In genomic region chr12:53464685-53465084, GRCh38 we compare ENCODE assay signal across 30 cellular contexts. TPM values are rescaled to one million over a fixed set of nuclear protein-coding genes. Genes with fewer than 3 reads are reported as not detected.
DNase-seq lines count a peak whose midpoint lies in the region; ATAC-seq, FAIRE-seq and TF ChIP-seq lines count a peak whose summit lies in the region.
"Had no signal": no experiment of that assay in that cellular context is flagged by ENCODE, and none has a peak within 500 bp of the region (broad histone marks: within the 10 kb centered on the region; RNA-seq: fewer than 3 reads in every experiment).

No MANE protein-coding gene starts in this region.

- ATAC-seq in K562 (no peak; the same call in 2 of the 3 replicates), HG03095 (IDR thresholded peaks at IDR 0.05; ENCODE audit: unreplicated experiment) (no peak)
- ATAC-seq: activated naive CD8-positive, alpha-beta T cell treated with anti-CD3 and anti-CD28 coated beads, Interleukin-2, amount 50 U/mL, for 24 hours; naive thymus-derived CD8-positive, alpha-beta T cell had no signal

- H3K27me3 ChIP-seq in HUES48 (ENCODE audit: control insufficient read depth, insufficient read depth, low read length) (no peaks in the 10 kb centered on the region), K562 (ENCODE audit: control insufficient read depth in 2 of 2, insufficient read depth in 2 of 2, low read length in 2 of 2) (no peaks in the 10 kb centered on the region), osteoblast (ENCODE audit: insufficient read depth, low read length) (no peaks in the 10 kb centered on the region)
- H3K27me3 ChIP-seq: dorsolateral prefrontal cortex had no signal

- H3K36me3 Mint-ChIP-seq in activated CD4-positive, alpha-beta memory T cell treated with anti-CD3 and anti-CD28 coated beads for 36 hours = peaks cover 81% of the 10 kb centered on the region
- peaks cover 65% of the 10 kb centered on the region for H3K36me3 Mint-ChIP-seq in mesothelial cell of epicardium

- TF ChIP-seq CTCF in K562 (IDR thresholded peaks at IDR 0.05 in 2 of 3, conservative IDR thresholded peaks at IDR 0.05 in 1 of 3; ENCODE audit: insufficient read depth in 2 of 3, low read depth in 1 of 3, low read length in 3 of 3) (no peak), osteoblast (IDR thresholded peaks at IDR 0.05; ENCODE audit: extremely low read depth, low read depth, low read length) (no peak), mesothelial cell of epicardium (IDR thresholded peaks at IDR 0.05; ENCODE audit: unreplicated experiment) (no peak)

- H3K4me1 ChIP-seq in HUES48 (ENCODE audit: control insufficient read depth, insufficient read depth, low read length) (peaks cover 24% of the 10 kb centered on the region), K562 (replicated peaks in 1 of 2; ENCODE audit: control insufficient read depth in 2 of 2, insufficient read depth in 2 of 2, low read length in 2 of 2) (peaks cover 0 to 3% of the 10 kb centered on the region in 2 experiments; a peak in 1 of 5 replicates), osteoblast (ENCODE audit: insufficient read depth, low read length) (no peaks in the 10 kb centered on the region)
- H3K4me1 ChIP-seq: Caco-2 had no signal

- no peak overlapping the region for H3K4me2 ChIP-seq in K562 (ENCODE audit: insufficient read depth, low read length)
- no peak overlapping the region for H3K4me2 ChIP-seq in osteoblast (ENCODE audit: insufficient read depth, low read length)

- H3K9me3 ChIP-seq in HUES48 (ENCODE audit: control insufficient read depth, insufficient read depth, low read length) (no peaks in the 10 kb centered on the region), K562 (replicated peaks; ENCODE audit: control insufficient read depth, insufficient read depth, low read depth, low read length) (no peaks in the 10 kb centered on the region), osteoblast (ENCODE audit: low read depth, low read length) (no peaks in the 10 kb centered on the region)
- H3K9me3 ChIP-seq: Caco-2 had no signal

- peaks cover 87% of the 10 kb centered on the region for H3K79me2 ChIP-seq in K562 (ENCODE audit: control insufficient read depth, insufficient read depth, low read length)
- peaks cover 93% of the 10 kb centered on the region for H3K79me2 ChIP-seq in osteoblast (ENCODE audit: insufficient read depth, low read length)

- peaks cover 39% of the 10 kb centered on the region for H3K4me1 Mint-ChIP-seq in activated CD4-positive, alpha-beta memory T cell treated with anti-CD3 and anti-CD28 coated beads for 36 hours (ENCODE audit: low read depth)
- peaks cover 6% of the 10 kb centered on the region for H3K4me1 Mint-ChIP-seq in mesothelial cell of epicardium

- no peak for TF ChIP-seq RAD21 in K562 (CRISPR knock-in tag; conservative IDR thresholded peaks at IDR 0.05 in 1 of 2, IDR thresholded peaks at IDR 0.05 in 1 of 2)

- FAIRE-seq in GM12892 (lab: Jason Lieb, UNC) = no peak
- no peak for FAIRE-seq in K562 (lab: Jason Lieb, UNC)
- FAIRE-seq: keratinocyte had no signal

- BruUV-seq in K562 (replicated peaks; lab: Mats Ljungman, UMichigan) = no TSS peak

- H3K27ac ChIP-seq in HUES48 (ENCODE audit: low read depth, low read length) (peak overlapping the region; percentile 23), K562 (ENCODE audit: extremely low read depth, low read depth, low read length) (no peak overlapping the region), osteoblast (ENCODE audit: low read depth, low read length) (peak overlapping the region; percentile 15)

- no peaks in the 10 kb centered on the region for H3K9me3 Mint-ChIP-seq in activated CD4-positive, alpha-beta memory T cell treated with anti-CD3 and anti-CD28 coated beads for 36 hours
- H3K9me3 Mint-ChIP-seq in mesothelial cell of epicardium = no peaks in the 10 kb centered on the region
- H3K9me3 Mint-ChIP-seq: activated B cell treated with CpG ODN at 0.5 μM for 24 hours; activated naive CD8-positive, alpha-beta T cell treated with anti-CD3 and anti-CD28 coated beads, Interleukin-2, amount 50 U/mL, for 24 hours; naive thymus-derived CD8-positive, alpha-beta T cell had no signal

- no peak overlapping the region for H3K9ac ChIP-seq in HUES48 (ENCODE audit: low read depth, low read length)
- H3K9ac ChIP-seq in K562 (ENCODE audit: insufficient read depth in 1 of 2, low read depth in 2 of 2, low read length in 2 of 2) = peak overlapping the region in 1 of 2 experiments; percentile 30; a peak in 1 of 4 replicates

- CTCF ChIA-PET in K562 (lab: Yijun Ruan, JAX; ENCODE audit: low intra/inter-chr PET ratio) = no interaction called here
- CTCF ChIA-PET in activated CD4-positive, alpha-beta memory T cell treated with anti-CD3 and anti-CD28 coated beads for 36 hours (lab: Charles Lee) = interaction anchor here (1.2 to 1.7 kb wide), 4 partner anchors 10 to 12 kb away, joined by 3 to 8 read pairs (median 4); no protein-coding TSS in a partner anchor

- POLR2A ChIA-PET in K562 (lab: Yijun Ruan, JAX) = interaction anchor here (0.8 to 8.8 kb wide), 10 partner anchors 10 to 124 kb away, joined by 3 to 87 read pairs (median 4); partner anchors contain the start of genes PRR13 and TARBP2
- POLR2A ChIA-PET in activated CD4-positive, alpha-beta memory T cell treated with anti-CD3 and anti-CD28 coated beads for 36 hours (lab: Charles Lee) = interaction anchor here (1.1 to 2.5 kb wide), 3 partner anchors 9 to 14 kb away, joined by 4 to 16 read pairs (median 7); no protein-coding TSS in a partner anchor

- no peak for TF ChIP-seq EP300 in K562 (IDR thresholded peaks at IDR 0.05; ENCODE audit: low read length)

- H3K4me3 ChIP-seq in HUES48 (ENCODE audit: low read depth, low read length) (no peak overlapping the region), K562 (no peak overlapping the region), osteoblast (ENCODE audit: insufficient read depth, low read length) (no peak overlapping the region)
- H3K4me3 ChIP-seq: dorsolateral prefrontal cortex had no signal

- DNase-seq in GM12892 (ENCODE audit: insufficient read length) = no peak
- DNase-seq in K562 (ENCODE audit: extremely low read depth in 1 of 4, low spot score in 3 of 4) = no peak
- DNase-seq in osteoblast (ENCODE audit: insufficient read length, low spot score, missing footprints) = no peak
- DNase-seq in activated CD8-positive, alpha-beta memory T cell treated with anti-CD3 and anti-CD28 coated beads, Interleukin-2, amount 50 U/mL, for 4 hours = no peak
- DNase-seq in activated CD4-positive, alpha-beta memory T cell treated with anti-CD3 and anti-CD28 coated beads for 36 hours = no peak
- no peak for DNase-seq in mesothelial cell of epicardium (ENCODE audit: low spot score in 2 of 2, unreplicated experiment in 2 of 2)
- DNase-seq: activated B cell treated with CpG ODN at 0.5 μM for 24 hours; activated CD4-positive, alpha-beta T cell treated with anti-CD3 and anti-CD28 coated beads, Interleukin-2, amount 50 U/mL, for 1 hour; activated effector memory CD4-positive, alpha-beta T cell treated with Interleukin-2 at 50 U/mL for 16 hours; activated naive CD8-positive, alpha-beta T cell treated with anti-CD3 and anti-CD28 coated beads, Interleukin-2, amount 50 U/mL, for 24 hours; C1 segment of cervical spinal cord; DMS79; dorsolateral prefrontal cortex; GF-D8; IMR-90; midbrain; naive thymus-derived CD8-positive, alpha-beta T cell; NCI-H1092 treated with DMSO at 0.1 percent for 48 hours; NCI-H1930; NCI-H524 treated with DMSO at 0.1 percent for 48 hours; NK-92 treated with Interleukin-12 subunit alpha and Interleukin-12 subunit beta, amount 100 ng/mL, for 24 hours; SHP77 treated with DMSO at 0.1 percent for 48 hours; stimulated activated CD4-positive, alpha-beta T cell treated with anti-CD3 and anti-CD28 coated beads, Interleukin-2, amount 100 ng/mL, for 48 hours had no signal

- no peak overlapping the region for H3K27ac Mint-ChIP-seq in activated CD4-positive, alpha-beta memory T cell treated with anti-CD3 and anti-CD28 coated beads for 36 hours
- no peak overlapping the region for H3K27ac Mint-ChIP-seq in mesothelial cell of epicardium
- H3K27ac Mint-ChIP-seq: activated B cell treated with CpG ODN at 0.5 μM for 24 hours had no signal

- TF ChIP-seq POLR2A in GM12892 (IDR thresholded peaks at IDR 0.05; ENCODE audit: low read depth, low read length) = 0 out of 2 replicates have a peak, but pooled peaks have one; percentile 25
- TF ChIP-seq POLR2A in K562 (conservative IDR thresholded peaks at IDR 0.05) = no peak

- 99% methylated on average over 11 of the region's 11 CpGs for WGBS in K562 (ENCODE audit: insufficient coverage, low coverage, missing lambda C conversion rate)

- in situ Hi-C loops in K562 (cut with MboI) = no loop called here

- no peaks in the 10 kb centered on the region for H3K9me1 ChIP-seq in K562 (ENCODE audit: control insufficient read depth, insufficient read depth, low read length)

- no peaks in the 10 kb centered on the region for H3K27me3 Mint-ChIP-seq in activated CD4-positive, alpha-beta memory T cell treated with anti-CD3 and anti-CD28 coated beads for 36 hours
- H3K27me3 Mint-ChIP-seq in mesothelial cell of epicardium (ENCODE audit: low read depth) = no peaks in the 10 kb centered on the region
- H3K27me3 Mint-ChIP-seq: activated B cell treated with CpG ODN at 0.5 μM for 24 hours; activated naive CD8-positive, alpha-beta T cell treated with anti-CD3 and anti-CD28 coated beads, Interleukin-2, amount 50 U/mL, for 24 hours; naive thymus-derived CD8-positive, alpha-beta T cell had no signal

- no peak overlapping the region for H3K4me3 Mint-ChIP-seq in activated CD4-positive, alpha-beta memory T cell treated with anti-CD3 and anti-CD28 coated beads for 36 hours
- H3K4me3 Mint-ChIP-seq in mesothelial cell of epicardium = no peak overlapping the region
- H3K4me3 Mint-ChIP-seq: activated B cell treated with CpG ODN at 0.5 μM for 24 hours; activated naive CD8-positive, alpha-beta T cell treated with anti-CD3 and anti-CD28 coated beads, Interleukin-2, amount 50 U/mL, for 24 hours had no signal

- intact Hi-C loops in K562 (cut with micrococcal nuclease) = no loop called here
- intact Hi-C loops in activated CD4-positive, alpha-beta memory T cell treated with anti-CD3 and anti-CD28 coated beads for 36 hours (cut with micrococcal nuclease) = no loop called here

- H3K36me3 ChIP-seq in HUES48 (ENCODE audit: control insufficient read depth, insufficient read depth, low read length) = peaks cover 99% of the 10 kb centered on the region
- H3K36me3 ChIP-seq in K562 (ENCODE audit: control insufficient read depth, insufficient read depth, low read length) = peaks cover 100% of the 10 kb centered on the region
- peaks cover 99% of the 10 kb centered on the region for H3K36me3 ChIP-seq in osteoblast (ENCODE audit: insufficient read depth, low read length)

- H2AFZ ChIP-seq in K562 (ENCODE audit: low read depth, low read length) (no peak overlapping the region), osteoblast (ENCODE audit: low read length) (no peak overlapping the region)

- H4K20me1 ChIP-seq in K562 (replicated peaks; ENCODE audit: control insufficient read depth, insufficient read depth, low read length) (peaks cover 25% of the 10 kb centered on the region), osteoblast (ENCODE audit: insufficient read depth, low read length) (peaks cover 54% of the 10 kb centered on the region)

RNA-seq across cellular contexts. Expression of gene PCBP2, which starts 12.8 kb away (rescaled TPM):
- 590 TPM for polyA plus RNA-seq in GM12892 (2012; ENCODE audit: missing spikeins)
- total RNA-seq in K562 (2011; cell fraction: chromatin; rRNA removed; ENCODE audit: low replicate concordance) = 880 and 1,252 TPM in 2 replicates
- 429 and 447 TPM in 2 replicates for total RNA-seq in K562 (2011; cell fraction: nucleolus; rRNA removed)
- total RNA-seq in K562 (2011; cell fraction: nucleoplasm; rRNA removed) = 778 and 1,039 TPM in 2 replicates
- total RNA-seq in K562 (2014; rRNA removed) = 130 and 137 TPM in 2 replicates
- 190 and 191 TPM in 2 replicates for total RNA-seq in K562 (2014; rRNA removed; fragmentation: Illumina TruSeq; extraction: Trizol)
- 181 and 194 TPM in 2 replicates for total RNA-seq in K562 (2015; rRNA removed; fragmentation: Illumina TruSeq; extraction: Trizol)
- 748 and 810 TPM in 2 replicates for total RNA-seq in K562 (2021)
- polyA plus RNA-seq in K562 (2011; rRNA removed) = 340 and 350 TPM in 2 replicates
- 351 and 484 TPM in 2 replicates for polyA plus RNA-seq in K562 (2011; cell fraction: cytosol; rRNA removed)
- polyA plus RNA-seq in K562 (2011; cell fraction: nucleus; rRNA removed) = 548 and 674 TPM in 2 replicates
- 804 and 1,240 TPM in 2 replicates for polyA plus RNA-seq in K562 (2012)
- 802 and 831 TPM in 2 replicates for polyA plus RNA-seq in K562 (2014; fragmentation: Illumina TruSeq; extraction: Trizol)
- 100 to 1,000 TPM; 254 to 328 TPM for polyA plus RNA-seq in K562 (2014; fragmentation: Nextera tagmentation; extraction: Ambion mirVana)
- polyA plus RNA-seq in K562 (2014; rRNA removed) = 356 and 362 TPM in 2 replicates
- polyA minus RNA-seq in K562 (2011; rRNA and poly(A)+ RNA removed) = 583 and 666 TPM in 2 replicates
- 634 and 719 TPM in 2 replicates for polyA minus RNA-seq in K562 (2011; cell fraction: cytosol; rRNA and poly(A)+ RNA removed)
- polyA minus RNA-seq in K562 (2011; cell fraction: nucleus; rRNA and poly(A)+ RNA removed) = 190 and 332 TPM in 2 replicates
- total RNA-seq in osteoblast = 247 and 293 TPM in 2 replicates
- 100 to 1,000 TPM; 897 to 926 TPM for total RNA-seq in activated CD4-positive, alpha-beta memory T cell treated with anti-CD3 and anti-CD28 coated beads for 36 hours
- 1,058 to 1,073 TPM (median 1,066 TPM) in 3 replicates for total RNA-seq in mesothelial cell of epicardium

RNA-seq across cellular contexts. Expression of gene PRR13, which starts 23.2 kb away (rescaled TPM):
- 227 TPM for polyA plus RNA-seq in GM12892 (2012; ENCODE audit: missing spikeins)
- 126 and 173 TPM in 2 replicates for total RNA-seq in K562 (2011; cell fraction: chromatin; rRNA removed; ENCODE audit: low replicate concordance)
- 112 and 130 TPM in 2 replicates for total RNA-seq in K562 (2011; cell fraction: nucleolus; rRNA removed)
- 168 and 231 TPM in 2 replicates for total RNA-seq in K562 (2011; cell fraction: nucleoplasm; rRNA removed)
- 117 and 153 TPM in 2 replicates for total RNA-seq in K562 (2014; rRNA removed)
- total RNA-seq in K562 (2014; rRNA removed; fragmentation: Illumina TruSeq; extraction: Trizol) = 202 and 204 TPM in 2 replicates
- total RNA-seq in K562 (2015; rRNA removed; fragmentation: Illumina TruSeq; extraction: Trizol) = 226 and 244 TPM in 2 replicates
- 329 and 341 TPM in 2 replicates for total RNA-seq in K562 (2021)
- polyA plus RNA-seq in K562 (2011; rRNA removed) = 209 and 216 TPM in 2 replicates
- 197 and 292 TPM in 2 replicates for polyA plus RNA-seq in K562 (2011; cell fraction: cytosol; rRNA removed)
- 86.9 and 121 TPM in 2 replicates for polyA plus RNA-seq in K562 (2011; cell fraction: nucleus; rRNA removed)
- polyA plus RNA-seq in K562 (2012) = 406 and 466 TPM in 2 replicates
- 527 and 637 TPM in 2 replicates for polyA plus RNA-seq in K562 (2014; fragmentation: Illumina TruSeq; extraction: Trizol)
- 100 to 1,000 TPM; 570 to 835 TPM for polyA plus RNA-seq in K562 (2014; fragmentation: Nextera tagmentation; extraction: Ambion mirVana)
- 285 and 301 TPM in 2 replicates for polyA plus RNA-seq in K562 (2014; rRNA removed)
- polyA minus RNA-seq in K562 (2011; rRNA and poly(A)+ RNA removed) = 115 and 148 TPM in 2 replicates
- polyA minus RNA-seq in K562 (2011; cell fraction: cytosol; rRNA and poly(A)+ RNA removed) = 79.5 and 100 TPM in 2 replicates
- 31.2 and 56.0 TPM in 2 replicates for polyA minus RNA-seq in K562 (2011; cell fraction: nucleus; rRNA and poly(A)+ RNA removed)
- 55.0 and 64.2 TPM in 2 replicates for total RNA-seq in osteoblast
- 100 to 1,000 TPM; 218 to 221 TPM for total RNA-seq in activated CD4-positive, alpha-beta memory T cell treated with anti-CD3 and anti-CD28 coated beads for 36 hours
- 74.1 to 87.4 TPM (median 76.2 TPM) in 3 replicates for total RNA-seq in mesothelial cell of epicardium

RNA-seq across cellular contexts. Expression of gene MAP3K12, which starts 34.6 kb away (rescaled TPM):
- polyA plus RNA-seq in GM12892 (2012; ENCODE audit: missing spikeins) = 14.1 TPM
- 10.8 and 23.0 TPM in 2 replicates for total RNA-seq in K562 (2011; cell fraction: chromatin; rRNA removed; ENCODE audit: low replicate concordance)
- total RNA-seq in K562 (2011; cell fraction: nucleolus; rRNA removed) = 12.2 and 17.2 TPM in 2 replicates
- 9.6 and 12.4 TPM in 2 replicates for total RNA-seq in K562 (2011; cell fraction: nucleoplasm; rRNA removed)
- total RNA-seq in K562 (2014; rRNA removed) (1.1 and 1.3 TPM in 2 replicates), K562 (2014; rRNA removed; fragmentation: Illumina TruSeq; extraction: Trizol) (0.93 and 1.1 TPM in 2 replicates), K562 (2015; rRNA removed; fragmentation: Illumina TruSeq; extraction: Trizol) (1.6 and 1.9 TPM in 2 replicates), K562 (2021) (2.1 and 2.6 TPM in 2 replicates), osteoblast (49.6 and 51.9 TPM in 2 replicates), mesothelial cell of epicardium (35.4 to 41.8 TPM (median 37.0 TPM) in 3 replicates)
- polyA plus RNA-seq in K562 (2011; rRNA removed) (1.7 and 2.2 TPM in 2 replicates), K562 (2014; fragmentation: Illumina TruSeq; extraction: Trizol) (1.3 and 1.8 TPM in 2 replicates), K562 (2014; fragmentation: Nextera tagmentation; extraction: Ambion mirVana) (under 1 TPM; 0.10 to 0.46 TPM), K562 (2014; rRNA removed) (1.1 and 2.4 TPM in 2 replicates)
- polyA plus RNA-seq in K562 (2011; cell fraction: cytosol; rRNA removed) = 1.7 and 3.8 TPM in 2 replicates
- polyA plus RNA-seq in K562 (2011; cell fraction: nucleus; rRNA removed) = 15.6 and 23.0 TPM in 2 replicates
- 4.6 and 6.4 TPM in 2 replicates for polyA plus RNA-seq in K562 (2012)
- polyA minus RNA-seq in K562 (2011; rRNA and poly(A)+ RNA removed) = 1.8 and 2.8 TPM in 2 replicates
- 1.4 and 1.5 TPM in 2 replicates for polyA minus RNA-seq in K562 (2011; cell fraction: cytosol; rRNA and poly(A)+ RNA removed)
- 3.4 TPM in 2 replicates for polyA minus RNA-seq in K562 (2011; cell fraction: nucleus; rRNA and poly(A)+ RNA removed)
- total RNA-seq in activated CD4-positive, alpha-beta memory T cell treated with anti-CD3 and anti-CD28 coated beads for 36 hours = 10 to 100 TPM; 13.0 to 14.7 TPM

RNA-seq across cellular contexts. Expression of gene TARBP2, which starts 36.4 kb away (rescaled TPM):
- 30.4 TPM for polyA plus RNA-seq in GM12892 (2012; ENCODE audit: missing spikeins)
- 87.5 and 179 TPM in 2 replicates for total RNA-seq in K562 (2011; cell fraction: chromatin; rRNA removed; ENCODE audit: low replicate concordance)
- 124 and 126 TPM in 2 replicates for total RNA-seq in K562 (2011; cell fraction: nucleolus; rRNA removed)
- 113 and 115 TPM in 2 replicates for total RNA-seq in K562 (2011; cell fraction: nucleoplasm; rRNA removed)
- 63.1 and 75.7 TPM in 2 replicates for total RNA-seq in K562 (2014; rRNA removed)
- 21.0 and 25.2 TPM in 2 replicates for total RNA-seq in K562 (2014; rRNA removed; fragmentation: Illumina TruSeq; extraction: Trizol)
- 54.6 and 56.5 TPM in 2 replicates for total RNA-seq in K562 (2015; rRNA removed; fragmentation: Illumina TruSeq; extraction: Trizol)
- 55.4 and 59.2 TPM in 2 replicates for total RNA-seq in K562 (2021)
- polyA plus RNA-seq in K562 (2011; rRNA removed) = 40.4 and 55.0 TPM in 2 replicates
- 69.6 and 99.9 TPM in 2 replicates for polyA plus RNA-seq in K562 (2011; cell fraction: cytosol; rRNA removed)
- polyA plus RNA-seq in K562 (2011; cell fraction: nucleus; rRNA removed) = 222 and 277 TPM in 2 replicates
- polyA plus RNA-seq in K562 (2012) = 56.1 and 59.4 TPM in 2 replicates
- polyA plus RNA-seq in K562 (2014; fragmentation: Illumina TruSeq; extraction: Trizol) = 44.6 and 51.6 TPM in 2 replicates
- polyA plus RNA-seq in K562 (2014; fragmentation: Nextera tagmentation; extraction: Ambion mirVana) = 10 to 100 TPM in 1 of 2 experiments, 1 to 10 TPM in 1; 5.6 to 16.6 TPM
- 68.7 and 69.0 TPM in 2 replicates for polyA plus RNA-seq in K562 (2014; rRNA removed)
- 20.1 and 22.4 TPM in 2 replicates for polyA minus RNA-seq in K562 (2011; rRNA and poly(A)+ RNA removed)
- 17.8 and 20.6 TPM in 2 replicates for polyA minus RNA-seq in K562 (2011; cell fraction: cytosol; rRNA and poly(A)+ RNA removed)
- 45.2 and 71.4 TPM in 2 replicates for polyA minus RNA-seq in K562 (2011; cell fraction: nucleus; rRNA and poly(A)+ RNA removed)
- 33.0 and 35.5 TPM in 2 replicates for total RNA-seq in osteoblast
- total RNA-seq in activated CD4-positive, alpha-beta memory T cell treated with anti-CD3 and anti-CD28 coated beads for 36 hours = 10 to 100 TPM; 27.5 to 29.7 TPM
- 45.6 to 50.5 TPM (median 50.4 TPM) in 3 replicates for total RNA-seq in mesothelial cell of epicardium

RNA-seq across cellular contexts. Expression of gene AMHR2, which starts 41.0 kb away (rescaled TPM):
- not detected for polyA plus RNA-seq in GM12892 (2012; ENCODE audit: missing spikeins)
- 10.1 and 25.6 TPM in 2 replicates for total RNA-seq in K562 (2011; cell fraction: chromatin; rRNA removed; ENCODE audit: low replicate concordance)
- 14.0 and 16.2 TPM in 2 replicates for total RNA-seq in K562 (2011; cell fraction: nucleolus; rRNA removed)
- 15.8 and 19.8 TPM in 2 replicates for total RNA-seq in K562 (2011; cell fraction: nucleoplasm; rRNA removed)
- total RNA-seq in K562 (2014; rRNA removed) (10.3 and 20.9 TPM in 2 replicates), K562 (2014; rRNA removed; fragmentation: Illumina TruSeq; extraction: Trizol) (6.0 and 8.9 TPM in 2 replicates), K562 (2015; rRNA removed; fragmentation: Illumina TruSeq; extraction: Trizol) (49.7 and 51.2 TPM in 2 replicates), K562 (2021) (13.5 and 15.0 TPM in 2 replicates), osteoblast (not detected in 2 replicates), mesothelial cell of epicardium (11.1 to 13.8 TPM (median 12.3 TPM) in 3 replicates)
- polyA plus RNA-seq in K562 (2011; rRNA removed) (12.9 and 19.8 TPM in 2 replicates), K562 (2014; fragmentation: Illumina TruSeq; extraction: Trizol) (26.5 and 28.0 TPM in 2 replicates), K562 (2014; fragmentation: Nextera tagmentation; extraction: Ambion mirVana) (10 to 100 TPM; 19.8 to 21.0 TPM), K562 (2014; rRNA removed) (19.3 and 22.7 TPM in 2 replicates)
- polyA plus RNA-seq in K562 (2011; cell fraction: cytosol; rRNA removed) = 26.4 and 42.1 TPM in 2 replicates
- polyA plus RNA-seq in K562 (2011; cell fraction: nucleus; rRNA removed) = 33.0 and 40.1 TPM in 2 replicates
- 91.6 and 130 TPM in 2 replicates for polyA plus RNA-seq in K562 (2012)
- 6.9 and 11.6 TPM in 2 replicates for polyA minus RNA-seq in K562 (2011; rRNA and poly(A)+ RNA removed)
- polyA minus RNA-seq in K562 (2011; cell fraction: cytosol; rRNA and poly(A)+ RNA removed) = 9.4 and 12.4 TPM in 2 replicates
- 4.6 and 7.1 TPM in 2 replicates for polyA minus RNA-seq in K562 (2011; cell fraction: nucleus; rRNA and poly(A)+ RNA removed)
- not detected for total RNA-seq in activated CD4-positive, alpha-beta memory T cell treated with anti-CD3 and anti-CD28 coated beads for 36 hours
- total RNA-seq: activated B cell treated with CpG ODN at 0.5 μM for 24 hours; IMR-90; naive thymus-derived CD8-positive, alpha-beta T cell; osteocyte; renal cortical epithelial cell; ureter had no signal
- polyA plus RNA-seq: IMR-90; naive thymus-derived CD8-positive, alpha-beta T cell had no signal
